In the genomic region with DNA sequence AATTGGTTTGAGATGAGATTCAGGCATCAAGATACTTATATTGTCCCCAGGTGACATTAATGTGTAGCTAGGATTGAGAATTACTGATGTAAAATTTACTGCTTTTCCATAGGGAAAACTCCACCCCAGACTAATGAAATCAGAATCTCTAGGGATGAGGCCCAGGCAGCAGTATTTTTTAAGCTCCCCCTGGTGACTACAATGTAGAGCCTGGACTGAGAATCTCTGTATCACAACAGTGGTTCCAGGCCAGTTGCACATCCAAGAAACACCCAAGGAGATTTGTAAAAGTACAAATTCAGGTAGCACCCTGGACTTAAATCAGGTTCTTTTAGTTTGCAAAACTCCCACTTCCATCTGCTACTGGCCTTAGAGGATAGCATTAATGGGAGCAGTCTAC, we compare ENCODE assay signal across 16 cellular contexts.
DNase-seq lines count a peak whose midpoint lies in the region; ATAC-seq and TF ChIP-seq lines count a peak whose summit lies in the region.
"Had no signal": no experiment of that assay in that cellular context is flagged by ENCODE, and none has a peak within 500 bp of the region (broad histone marks: within the 10 kb centered on the region; RNA-seq: fewer than 3 reads in every experiment).

No MANE protein-coding gene starts in this region.

- H3K9me3 ChIP-seq in vagina, result peaks cover 5% of the 10 kb centered on the region
- H3K9me3 ChIP-seq in adrenal gland (replicated peaks in 1 of 3), result no peaks in the 10 kb centered on the region
- H3K9me3 ChIP-seq: body of pancreas had no signal

- H3K4me1 ChIP-seq in foreskin keratinocyte (peaks cover 15% of the 10 kb centered on the region), vagina (no peaks in the 10 kb centered on the region), adrenal gland (replicated peaks in 1 of 2) (no peaks in the 10 kb centered on the region)
- H3K4me1 ChIP-seq: BLaER1, body of pancreas, Peyer's patch, psoas muscle, upper lobe of left lung had no signal

- H3K27me3 ChIP-seq in foreskin keratinocyte (no peaks in the 10 kb centered on the region), vagina (no peaks in the 10 kb centered on the region), adrenal gland (no peaks in the 10 kb centered on the region)
- H3K27me3 ChIP-seq: BLaER1, body of pancreas, Peyer's patch, upper lobe of left lung had no signal

- H3K4me3 ChIP-seq in vagina, result no peak overlapping the region
- no peak overlapping the region for H3K4me3 ChIP-seq in adrenal gland
- H3K4me3 ChIP-seq: BLaER1, body of pancreas, Peyer's patch, psoas muscle, upper lobe of left lung had no signal

- intact Hi-C loops in vagina (cut with DNase I) (no loop called here), adrenal gland (cut with DNase I) (loop anchor here in 1 of 2 donors (10.0 kb wide), 1 partner anchor 529 kb away; no protein-coding TSS in a partner anchor)

- no peaks in the 10 kb centered on the region for H3K36me3 ChIP-seq in vagina
- no peaks in the 10 kb centered on the region for H3K36me3 ChIP-seq in adrenal gland (replicated peaks in 1 of 2)
- H3K36me3 ChIP-seq: BLaER1, Peyer's patch, upper lobe of left lung had no signal

- no peak overlapping the region for H3K27ac ChIP-seq in 22Rv1
- H3K27ac ChIP-seq in foreskin keratinocyte, result no peak overlapping the region
- H3K27ac ChIP-seq in vagina, result no peak overlapping the region
- H3K27ac ChIP-seq in adrenal gland, result no peak overlapping the region
- H3K27ac ChIP-seq: BLaER1, body of pancreas, Peyer's patch, psoas muscle, upper lobe of left lung had no signal

- DNase-seq in GM03348 (ENCODE audit: low spot score), result peak; percentile 10
- DNase-seq in amniotic epithelial cell (ENCODE audit: low read depth), result peak; percentile 16
- no peak for DNase-seq in foreskin keratinocyte
- DNase-seq in vagina (ENCODE audit: extremely low spot score in 2 of 2), result no peak
- no peak for DNase-seq in COLO668 (lab: John Stamatoyannopoulos, UW; ENCODE audit: unreplicated experiment)
- DNase-seq in stimulated activated CD4-positive, alpha-beta T cell treated with anti-CD3 and anti-CD28 coated beads, Interleukin-4, amount 100 ng/mL, for 1 hour, result no peak
- no peak for DNase-seq in adrenal gland
- DNase-seq: activated CD4-positive, alpha-beta memory T cell treated with anti-CD3 and anti-CD28 coated beads for 36 hours; body of pancreas; NCI-H1105; Peyer's patch; psoas muscle; stimulated activated CD4-positive, alpha-beta T cell treated with anti-CD3 and anti-CD28 coated beads, Interleukin-2, amount 100 ng/mL, for 24 hours; upper lobe of left lung had no signal

- 0 out of 2 replicates have a peak, but pooled peaks have one; percentile 17 for TF ChIP-seq CTCF in 22Rv1 (IDR thresholded peaks at IDR 0.05)
- peak; percentile 36 for TF ChIP-seq CTCF in foreskin keratinocyte (conservative IDR thresholded peaks at IDR 0.05)
- no peak for TF ChIP-seq CTCF in vagina (IDR thresholded peaks at IDR 0.05)
- TF ChIP-seq CTCF in adrenal gland (IDR thresholded peaks at IDR 0.05), result no peak

- ATAC-seq in foreskin keratinocyte, result no peak
- ATAC-seq: body of pancreas, psoas muscle had no signal

- TF ChIP-seq POLR2A in vagina (IDR thresholded peaks at IDR 0.05) (no peak), adrenal gland (IDR thresholded peaks at IDR 0.05) (no peak)

Comparison
In these comparisons a context has a peak if more than half of its experiments do, and no peak if none do; other contexts are left out.
1. CTCF ChIP-seq: peak in 22Rv1 (single experiment) and foreskin keratinocyte (single experiment); none in vagina (0 of 3) and adrenal gland (0 of 6).
2. DNase-seq: peak in GM03348 (single experiment) and amniotic epithelial cell (single experiment); none in foreskin keratinocyte (0 of 2), vagina (0 of 2), COLO668 (single experiment), stimulated activated CD4-positive, alpha-beta T cell treated with anti-CD3 and anti-CD28 coated beads, Interleukin-4, amount 100 ng/mL, for 1 hour (single experiment) and adrenal gland (0 of 7).